8 cellular contexts compared by ENCODE assay signal in genomic region chr6:20409427-20409971, GRCh38. TPM values are rescaled to one million over a fixed set of nuclear protein-coding genes. Genes with fewer than 3 reads are reported as not detected.
DNase-seq lines count a peak whose midpoint lies in the region; ATAC-seq and TF ChIP-seq lines count a peak whose summit lies in the region.

No MANE protein-coding gene starts in this region.

- H3K4me1 ChIP-seq in muscle layer of duodenum (ENCODE audit: control insufficient read depth in 1 of 2, insufficient read depth in 2 of 2, low read length in 2 of 2) (peaks cover 0 to 3% of the 10 kb centered on the region in 2 donors), upper lobe of right lung (peaks cover 4% of the 10 kb centered on the region)

- peak overlapping the region in 1 of 2 donors; percentile 18 for H3K4me3 ChIP-seq in muscle layer of duodenum (ENCODE audit: low read depth in 1 of 2, low read length in 2 of 2)
- H3K4me3 ChIP-seq in upper lobe of right lung = no peak overlapping the region

- H3K27ac ChIP-seq in muscle layer of duodenum (ENCODE audit: low read length) (peak overlapping the region; percentile 49), upper lobe of right lung (no peak overlapping the region)

- no peak for TF ChIP-seq CTCF in upper lobe of right lung (IDR thresholded peaks at IDR 0.05)

- H3K9me3 ChIP-seq in muscle layer of duodenum (ENCODE audit: control insufficient read depth in 1 of 2, low read length in 2 of 2) (no peaks in the 10 kb centered on the region), upper lobe of right lung (no peaks in the 10 kb centered on the region)

- ATAC-seq in GM18870 (IDR thresholded peaks at IDR 0.05; ENCODE audit: unreplicated experiment) (peak; percentile 93), HG02642 (IDR thresholded peaks at IDR 0.05; ENCODE audit: poor library complexity, unreplicated experiment) (peak; percentile 94), upper lobe of right lung (no peak), left lobe of liver (no peak)

- peak; percentile 91 for DNase-seq in OCI-M2 (lab: John Stamatoyannopoulos, UW; ENCODE audit: unreplicated experiment)
- DNase-seq in upper lobe of right lung = no peak
- DNase-seq in DMS153 (lab: John Stamatoyannopoulos, UW) = no peak
- no peak for DNase-seq in left lobe of liver (ENCODE audit: low spot score)
- no peak for DNase-seq in amniotic stem cell (lab: John Stamatoyannopoulos, UW)

- intact Hi-C loops in upper lobe of right lung (cut with DNase I) = no loop called here

- H3K36me3 ChIP-seq in muscle layer of duodenum (ENCODE audit: control insufficient read depth in 1 of 2, insufficient read depth in 2 of 2, low read length in 2 of 2) (no peaks in the 10 kb centered on the region), upper lobe of right lung (no peaks in the 10 kb centered on the region)

- H3K27me3 ChIP-seq in muscle layer of duodenum (ENCODE audit: low read depth, low read length) (no peaks in the 10 kb centered on the region), upper lobe of right lung (no peaks in the 10 kb centered on the region)

RNA-seq across cellular contexts. Expression of gene E2F3, which starts 7.8 kb away (rescaled TPM):
- total RNA-seq in upper lobe of right lung = 7.8 TPM
- total RNA-seq in left lobe of liver = 1.4 TPM

Comparison
In these comparisons a context has a peak if more than half of its experiments do, and no peak if none do; other contexts are left out.
1. ATAC-seq: peak in GM18870 (single experiment) and HG02642 (single experiment); none in upper lobe of right lung (single experiment) and left lobe of liver (single experiment).